In the genomic region with DNA sequence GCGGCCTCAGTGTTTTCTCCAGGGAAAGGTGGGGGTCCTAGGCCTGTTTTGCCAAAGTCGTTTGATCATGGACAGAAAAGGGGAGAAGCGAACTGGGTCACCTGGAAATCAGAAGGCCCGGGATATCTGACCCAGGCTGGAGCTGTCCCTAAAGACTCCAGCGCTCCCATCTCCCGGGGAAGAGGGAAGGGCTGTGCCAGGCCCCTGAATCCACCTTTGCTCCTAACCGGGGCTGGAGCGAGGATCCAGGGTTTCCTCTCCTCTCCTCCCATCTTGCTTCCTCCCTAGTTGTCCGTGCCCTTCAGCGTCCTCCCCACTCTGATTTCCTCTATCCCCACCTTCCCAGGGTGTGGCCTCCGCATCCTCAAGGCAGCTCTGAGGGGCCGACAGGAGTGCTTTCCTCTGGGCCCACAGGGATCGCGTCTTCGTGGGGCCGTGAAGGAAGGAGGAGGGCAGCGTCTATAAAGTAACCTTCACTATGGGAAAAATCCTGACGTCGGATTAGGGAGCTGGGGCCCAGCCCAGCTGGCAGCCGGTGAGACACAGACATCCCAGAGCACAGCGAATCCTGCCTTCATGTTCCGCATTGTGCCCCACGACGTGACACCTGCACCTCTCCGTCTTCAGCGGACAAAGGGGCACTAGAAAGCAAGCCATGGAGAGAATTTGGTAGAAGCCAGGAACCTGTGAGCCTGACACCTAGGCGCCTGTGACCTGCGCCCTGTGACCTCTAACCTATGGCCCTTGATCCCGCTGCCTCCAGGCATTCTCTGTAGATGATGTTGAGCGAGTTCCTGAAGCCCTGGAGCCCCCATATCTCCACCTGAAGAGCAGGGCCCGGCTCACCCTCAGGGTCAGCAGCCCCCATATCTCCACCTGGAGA, we compare ENCODE assay signal across 22 cellular contexts.
"Had no signal": no experiment of that assay in that cellular context is flagged by ENCODE, and none has a peak within 500 bp of the region (broad histone marks: within the 10 kb centered on the region; RNA-seq: fewer than 3 reads in every experiment).

No MANE protein-coding gene starts in this region.

- H3K4me1 Mint-ChIP-seq: immature natural killer cell; natural killer cell; stimulated activated naive B cell treated with anti-CD40 and anti-IgM and Interleukin-4, amounts not matched to agents 10 μg/mL and 1 μg/mL and 100 μg/mL, for 72 hours; stimulated activated naive CD8-positive, alpha-beta T cell treated with anti-CD3 and anti-CD28 coated beads, Interleukin-15, amount 100 ng/mL, for 72 hours had no signal

- DNase-seq: central memory CD4-positive, alpha-beta T cell; effector memory CD8-positive, alpha-beta T cell; esophagus squamous epithelium; foreskin fibroblast; glutamatergic neuron; immature natural killer cell; left lung; mammary epithelial cell; natural killer cell; stimulated activated CD4-positive, alpha-beta T cell treated with anti-CD3 and anti-CD28 coated beads, Interleukin-2, amount 100 ng/mL, for 24 hours; stimulated activated CD4-positive, alpha-beta T cell treated with anti-CD3 and anti-CD28 coated beads, Interleukin-4, amount 100 ng/mL, for 4 hours; stimulated activated naive B cell treated with anti-CD40 and anti-IgM and Interleukin-4, amounts not matched to agents 10 μg/mL and 1 μg/mL and 100 μg/mL, for 72 hours; stimulated activated naive CD8-positive, alpha-beta T cell treated with anti-CD3 and anti-CD28 coated beads, Interleukin-15, amount 100 ng/mL, for 72 hours; testis had no signal

- H3K27me3 ChIP-seq: testis had no signal

- H3K4me3 ChIP-seq: esophagus squamous epithelium, gastroesophageal sphincter, left lung, skin epidermis, testis, tibial nerve, upper lobe of right lung had no signal

- H3K27me3 Mint-ChIP-seq: stimulated activated naive B cell treated with anti-CD40 and anti-IgM and Interleukin-4, amounts not matched to agents 10 μg/mL and 1 μg/mL and 100 μg/mL, for 72 hours had no signal

- H3K4me1 ChIP-seq: esophagus squamous epithelium, gastroesophageal sphincter, left lung, testis, tibial nerve, upper lobe of right lung had no signal

- ATAC-seq: effector memory CD8-positive, alpha-beta T cell; gastroesophageal sphincter; left lung; natural killer cell; sciatic nerve; stimulated activated naive B cell treated with anti-CD40 and anti-IgM and Interleukin-4, amounts not matched to agents 10 μg/mL and 1 μg/mL and 100 μg/mL, for 72 hours; upper lobe of right lung had no signal

- H3K9me3 ChIP-seq: esophagus squamous epithelium, gastroesophageal sphincter, left lung, testis, upper lobe of right lung had no signal

- FAIRE-seq: bronchial epithelial cell, keratinocyte had no signal

- H3K36me3 Mint-ChIP-seq: immature natural killer cell; mesothelial cell of epicardium; natural killer cell; stimulated activated naive B cell treated with anti-CD40 and anti-IgM and Interleukin-4, amounts not matched to agents 10 μg/mL and 1 μg/mL and 100 μg/mL, for 72 hours had no signal

- H3K9me3 Mint-ChIP-seq: immature natural killer cell, natural killer cell had no signal

- H3K27ac ChIP-seq: esophagus squamous epithelium, gastroesophageal sphincter, left lung, skin epidermis, testis, tibial nerve, upper lobe of right lung had no signal

- H3K4me3 Mint-ChIP-seq: effector memory CD8-positive, alpha-beta T cell; immature natural killer cell; mesothelial cell of epicardium; natural killer cell; stimulated activated naive B cell treated with anti-CD40 and anti-IgM and Interleukin-4, amounts not matched to agents 10 μg/mL and 1 μg/mL and 100 μg/mL, for 72 hours; stimulated activated naive CD8-positive, alpha-beta T cell treated with anti-CD3 and anti-CD28 coated beads, Interleukin-15, amount 100 ng/mL, for 72 hours had no signal

- H3K27ac Mint-ChIP-seq: effector memory CD8-positive, alpha-beta T cell; immature natural killer cell; mesothelial cell of epicardium; natural killer cell; stimulated activated naive B cell treated with anti-CD40 and anti-IgM and Interleukin-4, amounts not matched to agents 10 μg/mL and 1 μg/mL and 100 μg/mL, for 72 hours; stimulated activated naive CD8-positive, alpha-beta T cell treated with anti-CD3 and anti-CD28 coated beads, Interleukin-15, amount 100 ng/mL, for 72 hours had no signal

- H3K36me3 ChIP-seq: esophagus squamous epithelium, gastroesophageal sphincter, left lung, tibial nerve, upper lobe of right lung had no signal
